In genomic region chr18:47036298-47036874, GRCh38 we compare ENCODE assay signal across 9 cellular contexts. TPM values are rescaled to one million over a fixed set of nuclear protein-coding genes. Genes with fewer than 3 reads are reported as not detected.
DNase-seq lines count a peak whose midpoint lies in the region; ATAC-seq and TF ChIP-seq lines count a peak whose summit lies in the region.
"Had no signal": no experiment of that assay in that cellular context is flagged by ENCODE, and none has a peak within 500 bp of the region (broad histone marks: within the 10 kb centered on the region; RNA-seq: fewer than 3 reads in every experiment).

No MANE protein-coding gene starts in this region.

- DNase-seq in activated CD8-positive, alpha-beta T cell treated with anti-CD3 and anti-CD28 coated beads for 36 hours: peak; percentile 8
- no peak for DNase-seq in activated CD8-positive, alpha-beta T cell treated with anti-CD3 and anti-CD28 coated beads, Interleukin-2, amount 10 ng/mL, durations not matched to agents 7 days and 5 days
- DNase-seq in NCI-H1092 treated with DMSO at 0.1 percent for 48 hours (lab: John Stamatoyannopoulos, UW) (peak; percentile 41), colonic mucosa (peak; percentile 20), gastrocnemius medialis (no peak), CD1c-positive myeloid dendritic cell (ENCODE audit: extremely low spot score) (no peak)
- DNase-seq in activated CD4-positive, alpha-beta T cell treated with anti-CD3 and anti-CD28 coated beads for 48 hours: no peak
- no peak for DNase-seq in activated CD4-positive, alpha-beta T cell treated with anti-CD3 and anti-CD28 coated beads for 4 hours

- H3K27me3 ChIP-seq in colonic mucosa: no peaks in the 10 kb centered on the region
- no peaks in the 10 kb centered on the region for H3K27me3 ChIP-seq in gastrocnemius medialis

- no peak for TF ChIP-seq POLR2A in gastrocnemius medialis (IDR thresholded peaks at IDR 0.05)

- peaks cover 7% of the 10 kb centered on the region for H3K9me3 Mint-ChIP-seq in activated CD8-positive, alpha-beta T cell treated with anti-CD3 and anti-CD28 coated beads for 36 hours
- H3K9me3 Mint-ChIP-seq in activated CD8-positive, alpha-beta T cell treated with anti-CD3 and anti-CD28 coated beads, Interleukin-2, amount 10 ng/mL, durations not matched to agents 7 days and 5 days (ENCODE audit: insufficient read depth): peaks cover 21% of the 10 kb centered on the region
- H3K9me3 Mint-ChIP-seq: central memory CD8-positive, alpha-beta T cell had no signal

- CTCF ChIA-PET in activated CD8-positive, alpha-beta T cell treated with anti-CD3 and anti-CD28 coated beads for 36 hours (lab: Charles Lee): no interaction called here
- CTCF ChIA-PET in activated CD8-positive, alpha-beta T cell treated with anti-CD3 and anti-CD28 coated beads, Interleukin-2, amount 10 ng/mL, durations not matched to agents 7 days and 5 days (lab: Charles Lee): no interaction called here

- no peak overlapping the region for H3K27ac Mint-ChIP-seq in activated CD8-positive, alpha-beta T cell treated with anti-CD3 and anti-CD28 coated beads for 36 hours
- H3K27ac Mint-ChIP-seq in activated CD8-positive, alpha-beta T cell treated with anti-CD3 and anti-CD28 coated beads, Interleukin-2, amount 10 ng/mL, durations not matched to agents 7 days and 5 days: no peak overlapping the region

- H3K4me1 ChIP-seq in colonic mucosa: no peaks in the 10 kb centered on the region
- H3K4me1 ChIP-seq in gastrocnemius medialis: no peaks in the 10 kb centered on the region

- H3K36me3 Mint-ChIP-seq in activated CD8-positive, alpha-beta T cell treated with anti-CD3 and anti-CD28 coated beads for 36 hours (ENCODE audit: low read depth): no peaks in the 10 kb centered on the region
- no peaks in the 10 kb centered on the region for H3K36me3 Mint-ChIP-seq in activated CD8-positive, alpha-beta T cell treated with anti-CD3 and anti-CD28 coated beads, Interleukin-2, amount 10 ng/mL, durations not matched to agents 7 days and 5 days (ENCODE audit: low read depth)

- POLR2A ChIA-PET in activated CD8-positive, alpha-beta T cell treated with anti-CD3 and anti-CD28 coated beads for 36 hours (lab: Charles Lee): no interaction called here
- POLR2A ChIA-PET in activated CD8-positive, alpha-beta T cell treated with anti-CD3 and anti-CD28 coated beads, Interleukin-2, amount 10 ng/mL, durations not matched to agents 7 days and 5 days (lab: Charles Lee): no interaction called here

- TF ChIP-seq CTCF in activated CD8-positive, alpha-beta T cell treated with anti-CD3 and anti-CD28 coated beads for 36 hours (IDR thresholded peaks at IDR 0.05): peak; percentile 24
- TF ChIP-seq CTCF in colonic mucosa (IDR thresholded peaks at IDR 0.05) (no peak), gastrocnemius medialis (IDR thresholded peaks at IDR 0.05 in 4 of 5, conservative IDR thresholded peaks at IDR 0.05 in 1 of 5) (peak in 3 of 5 experiments; percentile 5 to 37 (median 16))

- H3K4me3 ChIP-seq in colonic mucosa (no peak overlapping the region), gastrocnemius medialis (no peak overlapping the region)

- H3K27ac ChIP-seq in colonic mucosa (no peak overlapping the region), gastrocnemius medialis (no peak overlapping the region)

- H3K27me3 Mint-ChIP-seq in activated CD8-positive, alpha-beta T cell treated with anti-CD3 and anti-CD28 coated beads for 36 hours: peaks cover 3% of the 10 kb centered on the region
- peaks cover 3% of the 10 kb centered on the region for H3K27me3 Mint-ChIP-seq in activated CD8-positive, alpha-beta T cell treated with anti-CD3 and anti-CD28 coated beads, Interleukin-2, amount 10 ng/mL, durations not matched to agents 7 days and 5 days (ENCODE audit: low read depth)

- intact Hi-C loops in activated CD8-positive, alpha-beta T cell treated with anti-CD3 and anti-CD28 coated beads for 36 hours (cut with micrococcal nuclease): no loop called here
- intact Hi-C loops in colonic mucosa (cut with DNase I): no loop called here
- intact Hi-C loops in gastrocnemius medialis (cut with DNase I; ENCODE audit: low total_unique reads): no loop called here

- no peak overlapping the region for H3K9ac ChIP-seq in colonic mucosa (ENCODE audit: low read depth in 2 of 2, low read length in 2 of 2)

- no peaks in the 10 kb centered on the region for H3K4me1 Mint-ChIP-seq in activated CD8-positive, alpha-beta T cell treated with anti-CD3 and anti-CD28 coated beads for 36 hours (ENCODE audit: low read depth)
- no peaks in the 10 kb centered on the region for H3K4me1 Mint-ChIP-seq in activated CD8-positive, alpha-beta T cell treated with anti-CD3 and anti-CD28 coated beads, Interleukin-2, amount 10 ng/mL, durations not matched to agents 7 days and 5 days (ENCODE audit: low read depth)
- H3K4me1 Mint-ChIP-seq: central memory CD8-positive, alpha-beta T cell had no signal

- H3K36me3 ChIP-seq in colonic mucosa (no peaks in the 10 kb centered on the region), gastrocnemius medialis (no peaks in the 10 kb centered on the region)

- H3K9me3 ChIP-seq in colonic mucosa (no peaks in the 10 kb centered on the region), gastrocnemius medialis (no peaks in the 10 kb centered on the region)

- in situ Hi-C loops in gastrocnemius medialis (cut with MboI; ENCODE audit: low sequenced_read_pairs in 4 of 4): no loop called here

- no peak overlapping the region for H3K4me3 Mint-ChIP-seq in activated CD8-positive, alpha-beta T cell treated with anti-CD3 and anti-CD28 coated beads for 36 hours
- no peak overlapping the region for H3K4me3 Mint-ChIP-seq in activated CD8-positive, alpha-beta T cell treated with anti-CD3 and anti-CD28 coated beads, Interleukin-2, amount 10 ng/mL, durations not matched to agents 7 days and 5 days
- H3K4me3 Mint-ChIP-seq: central memory CD8-positive, alpha-beta T cell had no signal

- ATAC-seq in activated CD8-positive, alpha-beta T cell treated with anti-CD3 and anti-CD28 coated beads for 36 hours: no peak
- ATAC-seq in activated CD8-positive, alpha-beta T cell treated with anti-CD3 and anti-CD28 coated beads, Interleukin-2, amount 10 ng/mL, durations not matched to agents 7 days and 5 days: no peak
- ATAC-seq in gastrocnemius medialis: no peak

RNA-seq across cellular contexts. Expression of gene ELOA2, which starts 1.0 kb away (rescaled TPM):
- total RNA-seq in activated CD8-positive, alpha-beta T cell treated with anti-CD3 and anti-CD28 coated beads for 36 hours: not detected
- not detected for total RNA-seq in activated CD8-positive, alpha-beta T cell treated with anti-CD3 and anti-CD28 coated beads, Interleukin-2, amount 10 ng/mL, durations not matched to agents 7 days and 5 days
- total RNA-seq in colonic mucosa: not detected
- total RNA-seq in gastrocnemius medialis: under 1 TPM in 2 of 4 donors, not detected in 2; 0.15 to 0.80 TPM

Comparison
In these comparisons a context has a peak if more than half of its experiments do, and no peak if none do; other contexts are left out.
1. DNase-seq: peak in activated CD8-positive, alpha-beta T cell treated with anti-CD3 and anti-CD28 coated beads for 36 hours (single experiment), NCI-H1092 treated with DMSO at 0.1 percent for 48 hours (single experiment) and colonic mucosa (single experiment); none in activated CD8-positive, alpha-beta T cell treated with anti-CD3 and anti-CD28 coated beads, Interleukin-2, amount 10 ng/mL, durations not matched to agents 7 days and 5 days (single experiment), gastrocnemius medialis (0 of 2), activated CD4-positive, alpha-beta T cell treated with anti-CD3 and anti-CD28 coated beads for 48 hours (single experiment), CD1c-positive myeloid dendritic cell (single experiment) and activated CD4-positive, alpha-beta T cell treated with anti-CD3 and anti-CD28 coated beads for 4 hours (0 of 2).